15 cellular contexts compared by ENCODE assay signal in the genomic region with DNA sequence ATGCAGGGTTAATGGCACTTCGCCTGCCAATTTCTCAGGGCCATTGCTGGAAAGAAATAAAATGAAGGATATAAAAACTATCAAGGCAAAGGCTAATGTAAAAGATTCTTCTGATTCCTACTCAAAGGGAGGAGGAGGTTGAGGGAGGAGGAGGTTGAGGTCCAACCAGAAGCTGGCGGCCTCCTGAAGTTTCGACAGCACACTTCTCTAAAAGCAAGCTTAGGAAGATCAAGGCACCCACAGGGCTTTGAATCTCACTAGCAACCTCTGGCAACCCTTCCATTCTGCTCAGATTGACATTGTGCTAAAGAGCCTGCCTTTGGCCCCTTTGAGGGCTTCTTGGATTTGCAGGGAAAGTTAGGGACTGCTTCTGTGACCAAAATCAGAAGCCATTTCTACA.
"Had no signal": no experiment of that assay in that cellular context is flagged by ENCODE, and none has a peak within 500 bp of the region (broad histone marks: within the 10 kb centered on the region; RNA-seq: fewer than 3 reads in every experiment).

No MANE protein-coding gene starts in this region.

- H3K4me3 ChIP-seq: hepatocyte, left ventricle myocardium inferior, ovary had no signal

- H3K27me3 Mint-ChIP-seq: activated naive CD8-positive, alpha-beta T cell; activated T-cell treated with anti-CD3 and anti-CD28 coated beads, Interleukin-2, amount 50 U/mL, for 24 hours had no signal

- H3K4me3 Mint-ChIP-seq: activated naive CD8-positive, alpha-beta T cell; activated T-cell treated with anti-CD3 and anti-CD28 coated beads, Interleukin-2, amount 50 U/mL, for 24 hours; memory B cell; nephron progenitor cell had no signal

- H3K27ac ChIP-seq: brain microvascular endothelial cell, hepatocyte, left ventricle myocardium inferior, ovary had no signal

- H3K27ac Mint-ChIP-seq: activated naive CD8-positive, alpha-beta T cell; activated T-cell treated with anti-CD3 and anti-CD28 coated beads, Interleukin-2, amount 50 U/mL, for 24 hours; memory B cell; nephron progenitor cell had no signal

- H3K27me3 ChIP-seq: hepatocyte, ovary had no signal

- DNase-seq: activated CD4-positive, CD25-positive, alpha-beta regulatory T cell; activated effector memory CD4-positive, alpha-beta T cell treated with Interleukin-2 at 50 U/mL for 16 hours; activated T-cell treated with anti-CD3 and anti-CD28 coated beads, Interleukin-2, amount 50 U/mL, for 24 hours; brain microvascular endothelial cell; effector memory CD4-positive, alpha-beta T cell; kidney; left ventricle myocardium inferior; nephron progenitor cell; ovary; stimulated activated CD4-positive, alpha-beta T cell treated with anti-CD3 and anti-CD28 coated beads, Interleukin-12 subunit alpha, Interleukin-12 subunit beta, amount 100 ng/mL, for 4 hours; stimulated activated naive CD4-positive, alpha-beta T cell treated with Interleukin-2 at 50 U/mL for 16 hours; trophoblast cell had no signal

- H3K36me3 ChIP-seq: brain microvascular endothelial cell, left ventricle myocardium inferior, ovary had no signal
